Comparison of ENCODE assay signal across 22 cellular contexts in the genomic region with DNA sequence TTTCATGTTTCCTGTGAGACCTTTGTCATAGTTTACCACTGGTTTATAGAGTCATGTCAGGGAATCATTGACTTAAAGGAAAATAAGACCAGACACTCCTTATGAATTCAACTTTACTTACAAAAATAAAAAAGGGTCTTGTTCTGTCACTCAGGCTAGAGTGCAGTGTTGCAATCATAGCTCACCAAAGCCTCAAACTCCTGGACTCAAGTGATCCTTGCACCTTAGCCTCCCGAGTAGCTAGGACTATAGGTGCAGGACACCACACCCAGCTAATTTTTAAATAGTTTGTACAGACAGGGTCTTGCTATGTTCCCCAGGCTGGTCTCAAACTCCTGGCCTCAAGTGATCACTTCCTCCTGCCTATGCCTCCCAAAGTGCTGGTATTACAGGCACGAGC.
"Had no signal": no experiment of that assay in that cellular context is flagged by ENCODE, and none has a peak within 500 bp of the region (broad histone marks: within the 10 kb centered on the region; RNA-seq: fewer than 3 reads in every experiment).

No MANE protein-coding gene starts in this region.

- H3K27ac ChIP-seq: foreskin keratinocyte, hepatocyte, left lung, lower lobe of right lung, ovary, spleen, tibial artery, upper lobe of right lung, vagina had no signal

- DNase-seq: dermis blood vessel endothelial cell; effector CD4-positive, alpha-beta T cell; endodermal cell; erythroblast; foreskin keratinocyte; head of caudate nucleus; kidney glomerular epithelial cell; left lung; lower lobe of right lung; midbrain; natural killer cell; ovary; right cardiac atrium; spleen; stimulated activated CD4-positive, alpha-beta T cell treated with anti-CD3 and anti-CD28 coated beads, Interleukin-15, amount 100 ng/mL, for 24 hours; stimulated activated CD4-positive, alpha-beta T cell treated with anti-CD3 and anti-CD28 coated beads, Interleukin-1b, Interleukin-23, amount 100 ng/mL, for 48 hours; stimulated activated CD4-positive, alpha-beta T cell treated with anti-CD3 and anti-CD28 coated beads, Interleukin-4, amount 100 ng/mL, for 24 hours; upper lobe of right lung had no signal

- H3K27me3 ChIP-seq: foreskin keratinocyte, hepatocyte, left lung, ovary, spleen, tibial artery, upper lobe of right lung, vagina had no signal

- H3K4me1 ChIP-seq: foreskin keratinocyte, left lung, lower lobe of right lung, spleen, upper lobe of right lung, vagina had no signal

- H3K9me3 ChIP-seq: left lung, ovary, tibial artery, upper lobe of right lung, vagina had no signal

- H3K36me3 ChIP-seq: left lung, lower lobe of right lung, ovary, spleen, tibial artery, upper lobe of right lung, vagina had no signal

- H2AFZ ChIP-seq: hepatocyte had no signal

- H3K4me2 ChIP-seq: hepatocyte had no signal

- ATAC-seq: foreskin keratinocyte; left lung; lower lobe of right lung; natural killer cell; right cardiac atrium; stimulated activated memory B cell treated with anti-CD40 and anti-IgM and Interleukin-4, amounts not matched to agents 10 μg/mL and 1 μg/mL and 100 μg/mL, for 72 hours; upper lobe of right lung had no signal

- H3K4me3 ChIP-seq: hepatocyte, left lung, lower lobe of right lung, ovary, spleen, tibial artery, upper lobe of right lung, vagina had no signal
